In genomic region chr1:230158422-230159291, GRCh38 we compare ENCODE assay signal across 1 cellular context.
TF ChIP-seq lines count a peak whose summit lies in the region.

No MANE protein-coding gene starts in this region.

TF ChIP-seq in HepG2, 621 proteins besides CTCF, POLR2A, EP300 and RAD21 (continued from another document and continues in another):
- TF ChIP-seq ZBTB49 (CRISPR knock-in tag; IDR thresholded peaks at IDR 0.05; ENCODE audit: borderline replicate concordance) (no peak), GATA4 (IDR thresholded peaks at IDR 0.05; ENCODE audit: borderline replicate concordance, low read depth) (peak; percentile 41; the same call in 1 of the 2 replicates), GABPB1 (CRISPR knock-in tag; IDR thresholded peaks at IDR 0.05) (0 out of 2 replicates have a peak, but pooled peaks have one; percentile 7), ZNF569 (CRISPR knock-in tag; IDR thresholded peaks at IDR 0.05; ENCODE audit: borderline replicate concordance) (no peak), ZNF567 (CRISPR knock-in tag; IDR thresholded peaks at IDR 0.05; ENCODE audit: borderline replicate concordance) (0 out of 2 replicates have a peak, but pooled peaks have one; percentile 35), ZFP62 (CRISPR knock-in tag; IDR thresholded peaks at IDR 0.05) (no peak), GATAD1 (CRISPR knock-in tag; IDR thresholded peaks at IDR 0.05) (no peak), NBN (conservative IDR thresholded peaks at IDR 0.05) (no peak), KAT7 (CRISPR knock-in tag; IDR thresholded peaks at IDR 0.05; ENCODE audit: borderline replicate concordance) (no peak), MYPOP (CRISPR knock-in tag; IDR thresholded peaks at IDR 0.05) (peak; percentile 64; the same call in 1 of the 2 replicates), ZNF724P (CRISPR knock-in tag; IDR thresholded peaks at IDR 0.05; ENCODE audit: borderline replicate concordance) (peak; percentile 67; the same call in 1 of the 2 replicates), ZBTB34 (CRISPR knock-in tag; IDR thresholded peaks at IDR 0.05) (peak; percentile 76; the same call in 1 of the 2 replicates), ZNF792 (CRISPR knock-in tag; IDR thresholded peaks at IDR 0.05) (peak; percentile 58; the same call in 1 of the 2 replicates), HMG20B (CRISPR knock-in tag; conservative IDR thresholded peaks at IDR 0.05) (no peak; the same call in 1 of the 2 replicates), REST (IDR thresholded peaks at IDR 0.05; ENCODE audit: borderline replicate concordance in 1 of 2, low read depth in 1 of 2, low read length in 2 of 2) (peak in 1 of 2 experiments; percentile 68; a peak in 1 of 4 replicates), GFI1 (CRISPR knock-in tag; IDR thresholded peaks at IDR 0.05; ENCODE audit: borderline replicate concordance) (peak; percentile 50), ZNF232 (CRISPR knock-in tag; IDR thresholded peaks at IDR 0.05; ENCODE audit: borderline replicate concordance) (no peak), KLF15 (CRISPR knock-in tag; IDR thresholded peaks at IDR 0.05; ENCODE audit: borderline replicate concordance) (no peak), JUN (CRISPR knock-in tag; IDR thresholded peaks at IDR 0.05) (peak; percentile 85; the same call in 1 of the 2 replicates), ZNF761 (CRISPR knock-in tag; conservative IDR thresholded peaks at IDR 0.05) (no peak)
- TF ChIP-seq, protein P1, sequence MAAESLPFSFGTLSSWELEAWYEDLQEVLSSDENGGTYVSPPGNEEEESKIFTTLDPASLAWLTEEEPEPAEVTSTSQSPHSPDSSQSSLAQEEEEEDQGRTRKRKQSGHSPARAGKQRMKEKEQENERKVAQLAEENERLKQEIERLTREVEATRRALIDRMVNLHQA (CRISPR knock-in tag; IDR thresholded peaks at IDR 0.05), result no peak
- TF ChIP-seq, protein P2, sequence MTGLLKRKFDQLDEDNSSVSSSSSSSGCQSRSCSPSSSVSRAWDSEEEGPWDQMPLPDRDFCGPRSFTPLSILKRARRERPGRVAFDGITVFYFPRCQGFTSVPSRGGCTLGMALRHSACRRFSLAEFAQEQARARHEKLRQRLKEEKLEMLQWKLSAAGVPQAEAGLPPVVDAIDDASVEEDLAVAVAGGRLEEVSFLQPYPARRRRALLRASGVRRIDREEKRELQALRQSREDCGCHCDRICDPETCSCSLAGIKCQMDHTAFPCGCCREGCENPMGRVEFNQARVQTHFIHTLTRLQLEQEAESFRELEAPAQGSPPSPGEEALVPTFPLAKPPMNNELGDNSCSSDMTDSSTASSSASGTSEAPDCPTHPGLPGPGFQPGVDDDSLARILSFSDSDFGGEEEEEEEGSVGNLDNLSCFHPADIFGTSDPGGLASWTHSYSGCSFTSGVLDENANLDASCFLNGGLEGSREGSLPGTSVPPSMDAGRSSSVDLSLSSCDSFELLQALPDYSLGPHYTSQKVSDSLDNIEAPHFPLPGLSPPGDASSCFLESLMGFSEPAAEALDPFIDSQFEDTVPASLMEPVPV (CRISPR knock-in tag; IDR thresholded peaks at IDR 0.05), result no peak
- TF ChIP-seq, protein P3, sequence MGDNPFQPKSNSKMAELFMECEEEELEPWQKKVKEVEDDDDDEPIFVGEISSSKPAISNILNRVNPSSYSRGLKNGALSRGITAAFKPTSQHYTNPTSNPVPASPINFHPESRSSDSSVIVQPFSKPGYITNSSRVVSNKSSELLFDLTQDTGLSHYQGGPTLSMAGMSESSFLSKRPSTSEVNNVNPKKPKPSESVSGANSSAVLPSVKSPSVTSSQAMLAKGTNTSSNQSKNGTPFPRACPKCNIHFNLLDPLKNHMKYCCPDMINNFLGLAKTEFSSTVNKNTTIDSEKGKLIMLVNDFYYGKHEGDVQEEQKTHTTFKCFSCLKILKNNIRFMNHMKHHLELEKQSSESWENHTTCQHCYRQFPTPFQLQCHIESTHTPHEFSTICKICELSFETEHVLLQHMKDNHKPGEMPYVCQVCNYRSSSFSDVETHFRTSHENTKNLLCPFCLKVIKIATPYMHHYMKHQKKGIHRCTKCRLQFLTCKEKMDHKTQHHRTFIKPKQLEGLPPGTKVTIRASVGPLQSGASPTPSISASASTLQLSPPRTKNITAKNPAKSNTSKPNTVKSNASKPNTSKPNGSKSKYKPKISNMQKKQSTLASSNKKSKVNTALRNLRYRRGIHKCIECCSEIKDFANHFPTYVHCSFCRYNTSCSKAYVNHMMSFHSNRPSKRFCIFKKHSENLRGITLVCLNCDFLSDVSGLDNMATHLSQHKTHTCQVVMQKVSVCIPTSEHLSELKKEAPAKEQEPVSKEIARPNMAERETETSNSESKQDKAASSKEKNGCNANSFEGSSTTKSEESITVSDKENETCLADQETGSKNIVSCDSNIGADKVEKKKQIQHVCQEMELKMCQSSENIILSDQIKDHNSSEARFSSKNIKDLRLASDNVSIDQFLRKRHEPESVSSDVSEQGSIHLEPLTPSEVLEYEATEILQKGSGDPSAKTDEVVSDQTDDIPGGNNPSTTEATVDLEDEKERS (CRISPR knock-in tag; IDR thresholded peaks at IDR 0.05), result no peak
- TF ChIP-seq, protein P4, sequence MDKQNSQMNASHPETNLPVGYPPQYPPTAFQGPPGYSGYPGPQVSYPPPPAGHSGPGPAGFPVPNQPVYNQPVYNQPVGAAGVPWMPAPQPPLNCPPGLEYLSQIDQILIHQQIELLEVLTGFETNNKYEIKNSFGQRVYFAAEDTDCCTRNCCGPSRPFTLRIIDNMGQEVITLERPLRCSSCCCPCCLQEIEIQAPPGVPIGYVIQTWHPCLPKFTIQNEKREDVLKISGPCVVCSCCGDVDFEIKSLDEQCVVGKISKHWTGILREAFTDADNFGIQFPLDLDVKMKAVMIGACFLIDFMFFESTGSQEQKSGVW (CRISPR knock-in tag; IDR thresholded peaks at IDR 0.05; ENCODE audit: borderline replicate concordance), result no peak
- TF ChIP-seq, protein P5, sequence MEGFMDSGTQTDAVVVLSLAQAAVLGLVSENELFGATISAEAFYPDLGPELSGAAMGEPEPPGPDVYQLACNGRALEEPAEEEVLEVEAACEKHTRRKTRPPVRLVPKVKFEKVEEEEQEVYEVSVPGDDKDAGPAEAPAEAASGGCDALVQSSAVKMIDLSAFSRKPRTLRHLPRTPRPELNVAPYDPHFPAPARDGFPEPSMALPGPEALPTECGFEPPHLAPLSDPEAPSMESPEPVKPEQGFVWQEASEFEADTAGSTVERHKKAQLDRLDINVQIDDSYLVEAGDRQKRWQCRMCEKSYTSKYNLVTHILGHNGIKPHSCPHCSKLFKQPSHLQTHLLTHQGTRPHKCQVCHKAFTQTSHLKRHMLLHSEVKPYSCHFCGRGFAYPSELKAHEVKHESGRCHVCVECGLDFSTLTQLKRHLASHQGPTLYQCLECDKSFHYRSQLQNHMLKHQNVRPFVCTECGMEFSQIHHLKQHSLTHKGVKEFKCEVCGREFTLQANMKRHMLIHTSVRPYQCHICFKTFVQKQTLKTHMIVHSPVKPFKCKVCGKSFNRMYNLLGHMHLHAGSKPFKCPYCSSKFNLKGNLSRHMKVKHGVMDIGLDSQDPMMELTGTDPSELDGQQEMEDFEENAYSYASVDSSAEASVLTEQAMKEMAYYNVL (CRISPR knock-in tag; IDR thresholded peaks at IDR 0.05; ENCODE audit: borderline replicate concordance), result peak; percentile 66; the same call in 1 of the 2 replicates
- TF ChIP-seq, protein P6, sequence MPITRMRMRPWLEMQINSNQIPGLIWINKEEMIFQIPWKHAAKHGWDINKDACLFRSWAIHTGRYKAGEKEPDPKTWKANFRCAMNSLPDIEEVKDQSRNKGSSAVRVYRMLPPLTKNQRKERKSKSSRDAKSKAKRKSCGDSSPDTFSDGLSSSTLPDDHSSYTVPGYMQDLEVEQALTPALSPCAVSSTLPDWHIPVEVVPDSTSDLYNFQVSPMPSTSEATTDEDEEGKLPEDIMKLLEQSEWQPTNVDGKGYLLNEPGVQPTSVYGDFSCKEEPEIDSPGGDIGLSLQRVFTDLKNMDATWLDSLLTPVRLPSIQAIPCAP (CRISPR knock-in tag; IDR thresholded peaks at IDR 0.05; ENCODE audit: low read depth), result no peak
- TF ChIP-seq, protein P7, sequence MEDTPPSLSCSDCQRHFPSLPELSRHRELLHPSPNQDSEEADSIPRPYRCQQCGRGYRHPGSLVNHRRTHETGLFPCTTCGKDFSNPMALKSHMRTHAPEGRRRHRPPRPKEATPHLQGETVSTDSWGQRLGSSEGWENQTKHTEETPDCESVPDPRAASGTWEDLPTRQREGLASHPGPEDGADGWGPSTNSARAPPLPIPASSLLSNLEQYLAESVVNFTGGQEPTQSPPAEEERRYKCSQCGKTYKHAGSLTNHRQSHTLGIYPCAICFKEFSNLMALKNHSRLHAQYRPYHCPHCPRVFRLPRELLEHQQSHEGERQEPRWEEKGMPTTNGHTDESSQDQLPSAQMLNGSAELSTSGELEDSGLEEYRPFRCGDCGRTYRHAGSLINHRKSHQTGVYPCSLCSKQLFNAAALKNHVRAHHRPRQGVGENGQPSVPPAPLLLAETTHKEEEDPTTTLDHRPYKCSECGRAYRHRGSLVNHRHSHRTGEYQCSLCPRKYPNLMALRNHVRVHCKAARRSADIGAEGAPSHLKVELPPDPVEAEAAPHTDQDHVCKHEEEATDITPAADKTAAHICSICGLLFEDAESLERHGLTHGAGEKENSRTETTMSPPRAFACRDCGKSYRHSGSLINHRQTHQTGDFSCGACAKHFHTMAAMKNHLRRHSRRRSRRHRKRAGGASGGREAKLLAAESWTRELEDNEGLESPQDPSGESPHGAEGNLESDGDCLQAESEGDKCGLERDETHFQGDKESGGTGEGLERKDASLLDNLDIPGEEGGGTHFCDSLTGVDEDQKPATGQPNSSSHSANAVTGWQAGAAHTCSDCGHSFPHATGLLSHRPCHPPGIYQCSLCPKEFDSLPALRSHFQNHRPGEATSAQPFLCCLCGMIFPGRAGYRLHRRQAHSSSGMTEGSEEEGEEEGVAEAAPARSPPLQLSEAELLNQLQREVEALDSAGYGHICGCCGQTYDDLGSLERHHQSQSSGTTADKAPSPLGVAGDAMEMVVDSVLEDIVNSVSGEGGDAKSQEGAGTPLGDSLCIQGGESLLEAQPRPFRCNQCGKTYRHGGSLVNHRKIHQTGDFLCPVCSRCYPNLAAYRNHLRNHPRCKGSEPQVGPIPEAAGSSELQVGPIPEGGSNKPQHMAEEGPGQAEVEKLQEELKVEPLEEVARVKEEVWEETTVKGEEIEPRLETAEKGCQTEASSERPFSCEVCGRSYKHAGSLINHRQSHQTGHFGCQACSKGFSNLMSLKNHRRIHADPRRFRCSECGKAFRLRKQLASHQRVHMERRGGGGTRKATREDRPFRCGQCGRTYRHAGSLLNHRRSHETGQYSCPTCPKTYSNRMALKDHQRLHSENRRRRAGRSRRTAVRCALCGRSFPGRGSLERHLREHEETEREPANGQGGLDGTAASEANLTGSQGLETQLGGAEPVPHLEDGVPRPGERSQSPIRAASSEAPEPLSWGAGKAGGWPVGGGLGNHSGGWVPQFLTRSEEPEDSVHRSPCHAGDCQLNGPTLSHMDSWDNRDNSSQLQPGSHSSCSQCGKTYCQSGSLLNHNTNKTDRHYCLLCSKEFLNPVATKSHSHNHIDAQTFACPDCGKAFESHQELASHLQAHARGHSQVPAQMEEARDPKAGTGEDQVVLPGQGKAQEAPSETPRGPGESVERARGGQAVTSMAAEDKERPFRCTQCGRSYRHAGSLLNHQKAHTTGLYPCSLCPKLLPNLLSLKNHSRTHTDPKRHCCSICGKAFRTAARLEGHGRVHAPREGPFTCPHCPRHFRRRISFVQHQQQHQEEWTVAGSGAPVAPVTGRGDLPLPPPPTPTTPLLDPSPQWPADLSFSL (CRISPR knock-in tag; IDR thresholded peaks at IDR 0.05), result peak; percentile 20; the same call in 1 of the 2 replicates
